ENCODE assay signal across 20 cellular contexts in genomic region chrX:18872621-18873020, GRCh38.
DNase-seq lines count a peak whose midpoint lies in the region; ATAC-seq and TF ChIP-seq lines count a peak whose summit lies in the region.
"Had no signal": no experiment of that assay in that cellular context is flagged by ENCODE, and none has a peak within 500 bp of the region (broad histone marks: within the 10 kb centered on the region; RNA-seq: fewer than 3 reads in every experiment).

No MANE protein-coding gene starts in this region.

- intact Hi-C loops in vagina (cut with DNase I) (no loop called here), left colon (cut with DNase I, micrococcal nuclease) (no loop called here)

- H3K36me3 ChIP-seq in vagina = no peaks in the 10 kb centered on the region

- ATAC-seq in GM18502 (IDR thresholded peaks at IDR 0.05; ENCODE audit: poor library complexity, unreplicated experiment) (no peak), left colon (no peak)
- ATAC-seq: K562 had no signal

- no peaks in the 10 kb centered on the region for H3K27me3 Mint-ChIP-seq in activated naive CD4-positive, alpha-beta T cell treated with anti-CD3 and anti-CD28 coated beads, Interleukin-2, amount 50 U/mL, for 24 hours
- H3K27me3 Mint-ChIP-seq in nephron (ENCODE audit: low read depth) = peaks cover 17% of the 10 kb centered on the region
- H3K27me3 Mint-ChIP-seq: activated naive CD8-positive, alpha-beta T cell had no signal

- H3K4me3 ChIP-seq in coronary artery (peak overlapping the region; percentile 25), vagina (no peak overlapping the region)
- H3K4me3 ChIP-seq: K562 had no signal

- TF ChIP-seq CTCF in coronary artery (IDR thresholded peaks at IDR 0.05) = no peak
- TF ChIP-seq CTCF in nephron (IDR thresholded peaks at IDR 0.05; ENCODE audit: unreplicated experiment in 3 of 3) = no peak
- no peak for TF ChIP-seq CTCF in vagina (IDR thresholded peaks at IDR 0.05)

- H3K9me3 Mint-ChIP-seq in activated naive CD4-positive, alpha-beta T cell treated with anti-CD3 and anti-CD28 coated beads, Interleukin-2, amount 50 U/mL, for 24 hours = no peaks in the 10 kb centered on the region
- H3K9me3 Mint-ChIP-seq in nephron = peaks cover 21% of the 10 kb centered on the region

- H3K4me1 ChIP-seq in vagina = peaks cover 8% of the 10 kb centered on the region
- H3K4me1 ChIP-seq: parathyroid adenoma had no signal

- H3K4me3 Mint-ChIP-seq in activated naive CD4-positive, alpha-beta T cell treated with anti-CD3 and anti-CD28 coated beads, Interleukin-2, amount 50 U/mL, for 24 hours = no peak overlapping the region
- H3K4me3 Mint-ChIP-seq in nephron = peak overlapping the region in 2 of 3 experiments; percentile 59 to 64
- H3K4me3 Mint-ChIP-seq: activated naive CD8-positive, alpha-beta T cell had no signal

- no peak for TF ChIP-seq POLR2A in vagina (IDR thresholded peaks at IDR 0.05)

- no peaks in the 10 kb centered on the region for H3K9me3 ChIP-seq in vagina

- peak overlapping the region; percentile 69 to 88 for H3K27ac ChIP-seq in coronary artery
- peak overlapping the region; percentile 61 for H3K27ac ChIP-seq in vagina
- H3K27ac ChIP-seq: epithelial cell of prostate, parathyroid adenoma had no signal

- peaks cover 9% of the 10 kb centered on the region for H3K4me1 Mint-ChIP-seq in activated naive CD4-positive, alpha-beta T cell treated with anti-CD3 and anti-CD28 coated beads, Interleukin-2, amount 50 U/mL, for 24 hours
- peaks cover 15% of the 10 kb centered on the region for H3K4me1 Mint-ChIP-seq in nephron

- DNase-seq in activated naive CD4-positive, alpha-beta T cell (lab: John Stamatoyannopoulos, UW) = no peak
- DNase-seq in coronary artery (ENCODE audit: low spot score) (no peak), vagina (ENCODE audit: extremely low spot score in 2 of 2) (no peak), left colon (no peak), GM19240 (ENCODE audit: insufficient read length, low spot score) (no peak)
- DNase-seq: activated CD4-positive, CD25-positive, alpha-beta regulatory T cell treated with anti-CD3 and anti-CD28 coated beads, Interleukin-2, amount 50 U/mL, for 72 hours; activated CD8-positive, alpha-beta memory T cell treated with anti-CD3 and anti-CD28 coated beads, Interleukin-2, amount 50 U/mL, for 48 hours; cerebellar nuclear complex; glutamatergic neuron; islet precursor cell; NCI-H1048; SHP77; T-helper 9 cell had no signal

- peak overlapping the region; percentile 65 for H3K27ac Mint-ChIP-seq in activated naive CD4-positive, alpha-beta T cell treated with anti-CD3 and anti-CD28 coated beads, Interleukin-2, amount 50 U/mL, for 24 hours
- peak overlapping the region; percentile 63 to 92 (median 77) for H3K27ac Mint-ChIP-seq in nephron
- H3K27ac Mint-ChIP-seq: activated naive CD8-positive, alpha-beta T cell had no signal

- no peaks in the 10 kb centered on the region for H3K27me3 ChIP-seq in vagina

- peaks cover 1% of the 10 kb centered on the region for H3K36me3 Mint-ChIP-seq in activated naive CD4-positive, alpha-beta T cell treated with anti-CD3 and anti-CD28 coated beads, Interleukin-2, amount 50 U/mL, for 24 hours
- H3K36me3 Mint-ChIP-seq in nephron (ENCODE audit: low read depth) = no peaks in the 10 kb centered on the region
- H3K36me3 Mint-ChIP-seq: activated naive CD8-positive, alpha-beta T cell had no signal
